8 cellular contexts compared by ENCODE assay signal in the genomic region with DNA sequence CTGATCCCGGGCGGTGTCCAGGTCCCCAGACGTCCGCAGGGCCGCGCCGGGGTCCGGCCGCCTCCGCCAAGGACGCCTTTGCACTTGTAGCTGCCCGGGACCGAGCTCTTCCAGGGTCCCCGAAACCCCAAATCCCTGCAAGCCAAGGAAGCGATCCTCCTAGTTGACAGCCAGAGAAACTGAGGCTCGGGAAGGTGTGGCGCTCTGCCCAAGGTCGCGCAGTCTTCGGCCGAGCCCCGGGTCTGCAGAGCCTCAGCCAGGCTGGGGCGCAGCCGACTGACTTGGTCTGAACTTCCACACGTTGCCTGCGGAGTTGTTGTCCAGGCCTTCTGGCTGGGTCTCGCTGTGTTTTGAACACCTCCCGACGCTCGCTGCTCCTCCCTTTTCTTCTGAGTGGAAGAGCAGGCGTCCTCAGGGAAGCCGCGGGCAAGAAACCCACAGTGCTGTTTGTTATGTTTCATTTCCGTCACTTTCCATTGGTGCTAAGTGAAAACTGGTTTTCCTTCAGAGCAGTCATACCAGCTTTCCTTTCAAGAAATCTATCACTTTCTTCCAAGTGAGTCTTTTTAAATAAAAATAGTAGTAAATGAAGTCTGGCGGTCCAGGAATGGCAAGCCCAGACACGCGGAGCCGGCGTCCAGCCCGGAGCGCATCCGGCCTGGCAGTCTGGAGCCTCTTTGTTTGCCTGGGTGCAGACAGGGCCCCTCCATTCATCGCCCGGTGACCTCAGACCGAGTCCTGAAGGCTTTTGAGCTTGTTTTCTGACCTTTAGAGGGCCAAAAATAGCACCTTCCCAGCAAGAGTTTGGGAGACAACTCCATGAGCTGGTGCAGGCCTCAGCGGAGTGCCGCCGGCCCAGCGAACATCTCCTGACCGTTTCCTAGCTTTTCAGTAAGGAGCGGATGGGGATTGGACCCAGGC. TPM values are rescaled to one million over a fixed set of nuclear protein-coding genes. Genes with fewer than 3 reads are reported as not detected.
DNase-seq lines count a peak whose midpoint lies in the region; TF ChIP-seq lines count a peak whose summit lies in the region.

No MANE protein-coding gene starts in this region.

- H3K27ac ChIP-seq in HEK293 (ENCODE audit: extremely low read depth, low read depth, low read length), result peak overlapping the region; percentile 66

- DNase-seq in activated CD4-positive, CD25-positive, alpha-beta regulatory T cell treated with anti-CD3 and anti-CD28 coated beads, Interleukin-2, amount 50 U/mL, for 72 hours, result peak; percentile 36
- DNase-seq in activated CD4-positive, CD25-positive, alpha-beta regulatory T cell (lab: John Stamatoyannopoulos, UW), result no peak
- DNase-seq in NCI-H2227 (lab: John Stamatoyannopoulos, UW; ENCODE audit: unreplicated experiment) (peak; percentile 66), glutamatergic neuron (peak; percentile 50), nucleus accumbens (lab: John Stamatoyannopoulos, UW) (peak in 30 of 56 donors; percentile 10 to 56 (median 38)), NCI-H187 treated with DMSO at 0.1 percent for 48 hours (lab: John Stamatoyannopoulos, UW) (no peak)
- peak; percentile 17 for DNase-seq in activated naive CD8-positive, alpha-beta T cell treated with anti-CD3 and anti-CD28 coated beads for 36 hours

- peak overlapping the region; percentile 83 for H3K4me3 Mint-ChIP-seq in activated naive CD8-positive, alpha-beta T cell treated with anti-CD3 and anti-CD28 coated beads for 36 hours
- peak overlapping the region; percentile 95 for H3K4me3 Mint-ChIP-seq in glutamatergic neuron (ENCODE audit: unreplicated experiment)

- TF ChIP-seq CTCF in HEK293 (tag by site-specific recombination; IDR thresholded peaks at IDR 0.05) (no peak), glutamatergic neuron (IDR thresholded peaks at IDR 0.05; ENCODE audit: partially characterized antibody, unreplicated experiment) (no peak)

- peaks cover 16% of the 10 kb centered on the region for H3K4me1 Mint-ChIP-seq in activated naive CD8-positive, alpha-beta T cell treated with anti-CD3 and anti-CD28 coated beads for 36 hours
- peaks cover 18% of the 10 kb centered on the region for H3K4me1 Mint-ChIP-seq in glutamatergic neuron (ENCODE audit: low read depth, unreplicated experiment)

- no peaks in the 10 kb centered on the region for H3K9me3 ChIP-seq in HEK293 (ENCODE audit: control insufficient read depth, insufficient read depth, low read depth, low read length)

- no peaks in the 10 kb centered on the region for H3K4me1 ChIP-seq in HEK293 (ENCODE audit: control insufficient read depth, insufficient read depth, low read length)

- H3K9me3 Mint-ChIP-seq in activated naive CD8-positive, alpha-beta T cell treated with anti-CD3 and anti-CD28 coated beads for 36 hours, result no peaks in the 10 kb centered on the region
- H3K9me3 Mint-ChIP-seq in glutamatergic neuron (ENCODE audit: unreplicated experiment), result peaks cover 3% of the 10 kb centered on the region

- no peaks in the 10 kb centered on the region for H3K36me3 Mint-ChIP-seq in activated naive CD8-positive, alpha-beta T cell treated with anti-CD3 and anti-CD28 coated beads for 36 hours
- no peaks in the 10 kb centered on the region for H3K36me3 Mint-ChIP-seq in glutamatergic neuron (ENCODE audit: unreplicated experiment)

- H3K27ac Mint-ChIP-seq in activated naive CD8-positive, alpha-beta T cell treated with anti-CD3 and anti-CD28 coated beads for 36 hours, result peak overlapping the region; percentile 56
- peak overlapping the region; percentile 93 for H3K27ac Mint-ChIP-seq in glutamatergic neuron (ENCODE audit: unreplicated experiment)

- CTCF ChIA-PET in HEK293 (lab: Yijun Ruan, JAX), result interaction anchor here (0.6 to 3.0 kb wide), 4 partner anchors 15 to 1692 kb away, joined by 5 to 14 read pairs (median 6); partner anchors contain the start of gene MC3R

- no peaks in the 10 kb centered on the region for H3K27me3 Mint-ChIP-seq in activated naive CD8-positive, alpha-beta T cell treated with anti-CD3 and anti-CD28 coated beads for 36 hours
- H3K27me3 Mint-ChIP-seq in glutamatergic neuron (ENCODE audit: unreplicated experiment), result peaks cover 9% of the 10 kb centered on the region

- POLR2A ChIA-PET in HEK293 (lab: Yijun Ruan, JAX), result interaction anchor here (0.6 to 2.8 kb wide), 6 partner anchors 9 to 1679 kb away, joined by 3 to 31 read pairs (median 4); partner anchors contain the start of genes AURKA and CSTF1

- peak overlapping the region; percentile 65 for H3K4me3 ChIP-seq in HEK293 (ENCODE audit: low read depth, low read length)

- H3K36me3 ChIP-seq in HEK293 (ENCODE audit: control insufficient read depth in 2 of 2, insufficient read depth in 1 of 2, low read length in 2 of 2), result peaks cover 0 to 12% of the 10 kb centered on the region in 2 experiments; a peak in 2 of 3 replicates

TF ChIP-seq in HEK293, 187 proteins besides CTCF, POLR2A, EP300 and RAD21:
- TF ChIP-seq ZSCAN16 (tag by site-specific recombination; IDR thresholded peaks at IDR 0.05), result peak; percentile 49; the same call in 1 of the 2 replicates
- TF ChIP-seq SP2 (tag by site-specific recombination; IDR thresholded peaks at IDR 0.05), result peak; percentile 28; the same call in 1 of the 2 replicates
- no peak for TF ChIP-seq BCL11B (tag by site-specific recombination; IDR thresholded peaks at IDR 0.05; ENCODE audit: low read depth)
- TF ChIP-seq ZNF2 (tag by site-specific recombination; IDR thresholded peaks at IDR 0.05), result peak; percentile 53
- 0 out of 2 replicates have a peak, but pooled peaks have one; percentile 17 for TF ChIP-seq SP3 (tag by site-specific recombination; IDR thresholded peaks at IDR 0.05)
- peak; percentile 78 for TF ChIP-seq ZNF335 (tag by site-specific recombination; conservative IDR thresholded peaks at IDR 0.05)
- peak; percentile 43 for TF ChIP-seq ZBTB26 (tag by site-specific recombination; optimal IDR thresholded peaks at IDR 0.05)
- no peak for TF ChIP-seq GFI1B (tag by site-specific recombination; IDR thresholded peaks at IDR 0.05)
- TF ChIP-seq KLF10 (tag by site-specific recombination; IDR thresholded peaks at IDR 0.05), result 0 out of 2 replicates have a peak, but pooled peaks have one; percentile 26
- no peak for TF ChIP-seq ZNF292 (tag by site-specific recombination; IDR thresholded peaks at IDR 0.05; ENCODE audit: borderline replicate concordance, low read depth)
- TF ChIP-seq HOXC10 (CRISPR knock-in tag; IDR thresholded peaks at IDR 0.05), result no peak
- no peak for TF ChIP-seq ZSCAN30 (tag by site-specific recombination; IDR thresholded peaks at IDR 0.05)
- TF ChIP-seq PRDM1 (tag by site-specific recombination; IDR thresholded peaks at IDR 0.05), result peak; percentile 98
- peak; percentile 46 for TF ChIP-seq ZNF366 (tag by site-specific recombination; conservative IDR thresholded peaks at IDR 0.05)
- no peak for TF ChIP-seq ZNF23 (tag by site-specific recombination; IDR thresholded peaks at IDR 0.05; ENCODE audit: borderline replicate concordance)
- TF ChIP-seq ZNF624 (tag by site-specific recombination; IDR thresholded peaks at IDR 0.05), result no peak
- peak; percentile 82 for TF ChIP-seq ZBTB20 (tag by site-specific recombination; IDR thresholded peaks at IDR 0.05)
- TF ChIP-seq WT1 (tag by site-specific recombination; IDR thresholded peaks at IDR 0.05), result peak; percentile 27; the same call in 1 of the 2 replicates
- peak; percentile 64 for TF ChIP-seq ZNF600 (tag by site-specific recombination; IDR thresholded peaks at IDR 0.05)
- peak; percentile 94 for TF ChIP-seq ZNF341 (tag by site-specific recombination; IDR thresholded peaks at IDR 0.05; ENCODE audit: low read depth)
- TF ChIP-seq ZNF433 (tag by site-specific recombination; IDR thresholded peaks at IDR 0.05; ENCODE audit: low read depth), result no peak

RNA-seq across cellular contexts. Expression of gene FAM210B, which starts 0.7 kb away (rescaled TPM):
- total RNA-seq in activated naive CD8-positive, alpha-beta T cell treated with anti-CD3 and anti-CD28 coated beads for 36 hours, result 1 to 10 TPM; 5.0 to 5.2 TPM
- total RNA-seq in glutamatergic neuron (ENCODE audit: unreplicated experiment), result 86.1 TPM

RNA-seq across cellular contexts. Expression of gene AURKA, which starts 32.5 kb away (rescaled TPM):
- total RNA-seq in activated naive CD8-positive, alpha-beta T cell treated with anti-CD3 and anti-CD28 coated beads for 36 hours, result 10 to 100 TPM; 83.6 to 85.1 TPM
- total RNA-seq in glutamatergic neuron (ENCODE audit: unreplicated experiment), result 12.4 TPM

RNA-seq across cellular contexts. Expression of gene CSTF1, which starts 33.0 kb away (rescaled TPM):
- 10 to 100 TPM; 66.4 to 69.8 TPM for total RNA-seq in activated naive CD8-positive, alpha-beta T cell treated with anti-CD3 and anti-CD28 coated beads for 36 hours
- total RNA-seq in glutamatergic neuron (ENCODE audit: unreplicated experiment), result 25.6 TPM

RNA-seq across cellular contexts. Expression of gene CASS4, which starts 52.6 kb away (rescaled TPM):
- total RNA-seq in activated naive CD8-positive, alpha-beta T cell treated with anti-CD3 and anti-CD28 coated beads for 36 hours, result 1 to 10 TPM; 3.0 to 3.4 TPM
- not detected for total RNA-seq in glutamatergic neuron (ENCODE audit: unreplicated experiment)

Comparison
In these comparisons a context has a peak if more than half of its experiments do, and no peak if none do; other contexts are left out.
1. DNase-seq: peak in activated CD4-positive, CD25-positive, alpha-beta regulatory T cell treated with anti-CD3 and anti-CD28 coated beads, Interleukin-2, amount 50 U/mL, for 72 hours (single experiment), NCI-H2227 (single experiment), activated naive CD8-positive, alpha-beta T cell treated with anti-CD3 and anti-CD28 coated beads for 36 hours (single experiment), glutamatergic neuron (single experiment) and nucleus accumbens (30 of 56); none in activated CD4-positive, CD25-positive, alpha-beta regulatory T cell (0 of 4) and NCI-H187 treated with DMSO at 0.1 percent for 48 hours (single experiment).
2. RNA of gene FAM210B, which starts 0.7 kb away (total RNA-seq): 86.1 TPM in glutamatergic neuron (single experiment); 5.0 to 5.2 TPM in activated naive CD8-positive, alpha-beta T cell treated with anti-CD3 and anti-CD28 coated beads for 36 hours; every median in the first group is over 10 times any median in the second.